ENCODE assay signal across 18 cellular contexts in the genomic region with DNA sequence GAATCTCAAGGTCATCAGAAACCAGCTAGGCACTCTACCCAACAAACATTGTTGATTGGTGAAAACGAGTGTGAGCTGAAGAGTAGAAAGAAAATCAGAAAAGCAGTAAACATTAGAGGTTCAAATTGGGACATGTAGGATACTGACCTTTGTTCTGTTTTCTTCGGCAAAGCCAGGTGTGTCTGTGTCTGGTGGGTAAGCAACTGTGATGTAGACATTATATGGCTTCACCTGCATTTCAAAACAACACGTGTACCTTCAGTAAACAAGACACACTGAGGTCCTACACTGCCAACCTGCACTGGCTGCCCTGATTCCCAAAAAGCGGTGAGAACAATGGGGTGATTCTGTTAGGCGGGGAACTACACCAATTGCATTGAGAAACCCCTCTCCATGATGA.
"Had no signal": no experiment of that assay in that cellular context is flagged by ENCODE, and none has a peak within 500 bp of the region (broad histone marks: within the 10 kb centered on the region; RNA-seq: fewer than 3 reads in every experiment).

No MANE protein-coding gene starts in this region.

- H3K9me3 Mint-ChIP-seq: activated naive CD8-positive, alpha-beta T cell treated with anti-CD3 and anti-CD28 coated beads for 36 hours; neural crest cell; stimulated activated naive CD8-positive, alpha-beta T cell treated with anti-CD3 and anti-CD28 coated beads, Interleukin-15, amount 100 ng/mL, for 72 hours; type B pancreatic cell had no signal

- H3K4me3 Mint-ChIP-seq: activated naive CD8-positive, alpha-beta T cell treated with anti-CD3 and anti-CD28 coated beads for 36 hours; neural crest cell; stimulated activated naive CD8-positive, alpha-beta T cell treated with anti-CD3 and anti-CD28 coated beads, Interleukin-15, amount 100 ng/mL, for 72 hours; type B pancreatic cell had no signal

- H3K4me1 Mint-ChIP-seq: activated naive CD8-positive, alpha-beta T cell treated with anti-CD3 and anti-CD28 coated beads for 36 hours; neural crest cell had no signal

- DNase-seq: activated CD4-positive, alpha-beta T cell treated with anti-CD3 and anti-CD28 coated beads, Interleukin-2, amount 50 U/mL, for 1 hour; activated CD8-positive, alpha-beta memory T cell treated with anti-CD3 and anti-CD28 coated beads for 24 hours; activated CD8-positive, alpha-beta memory T cell treated with anti-CD3 and anti-CD28 coated beads, Interleukin-2, amount 50 U/mL, for 48 hours; activated gamma-delta T cell treated with Interleukin-2 at 50 U/mL for 16 hours; activated naive CD8-positive, alpha-beta T cell treated with anti-CD3 and anti-CD28 coated beads for 36 hours; amniotic stem cell; central memory CD4-positive, alpha-beta T cell; dorsolateral prefrontal cortex; foreskin keratinocyte; stimulated activated CD4-positive, alpha-beta T cell treated with anti-CD3 and anti-CD28 coated beads, Interleukin-15, amount 100 ng/mL, for 24 hours; stimulated activated CD4-positive, alpha-beta T cell treated with anti-CD3 and anti-CD28 coated beads, Interleukin-2, amount 100 ng/mL, for 48 hours; stimulated activated naive CD8-positive, alpha-beta T cell treated with anti-CD3 and anti-CD28 coated beads, Interleukin-15, amount 100 ng/mL, for 72 hours had no signal

- FAIRE-seq: colon had no signal

- H3K27ac Mint-ChIP-seq: activated naive CD8-positive, alpha-beta T cell treated with anti-CD3 and anti-CD28 coated beads for 36 hours; type B pancreatic cell had no signal

- H3K27ac ChIP-seq: dorsolateral prefrontal cortex, foreskin keratinocyte, hepatocyte had no signal

- H3K4me3 ChIP-seq: dorsolateral prefrontal cortex, hepatocyte, skin epidermis had no signal

- ATAC-seq: activated CD4-positive, CD25-positive, alpha-beta regulatory T cell treated with anti-CD3 and anti-CD28 coated beads, Interleukin-2, amount 50 U/mL, for 24 hours; foreskin keratinocyte; stimulated activated naive CD8-positive, alpha-beta T cell treated with anti-CD3 and anti-CD28 coated beads, Interleukin-15, amount 100 ng/mL, for 72 hours had no signal

- H3K27me3 Mint-ChIP-seq: activated naive CD8-positive, alpha-beta T cell treated with anti-CD3 and anti-CD28 coated beads for 36 hours; stimulated activated naive CD8-positive, alpha-beta T cell treated with anti-CD3 and anti-CD28 coated beads, Interleukin-15, amount 100 ng/mL, for 72 hours; type B pancreatic cell had no signal

- H3K27me3 ChIP-seq: dorsolateral prefrontal cortex, foreskin keratinocyte, hepatocyte had no signal
